Comparison of ENCODE assay signal across 23 cellular contexts in the genomic region with DNA sequence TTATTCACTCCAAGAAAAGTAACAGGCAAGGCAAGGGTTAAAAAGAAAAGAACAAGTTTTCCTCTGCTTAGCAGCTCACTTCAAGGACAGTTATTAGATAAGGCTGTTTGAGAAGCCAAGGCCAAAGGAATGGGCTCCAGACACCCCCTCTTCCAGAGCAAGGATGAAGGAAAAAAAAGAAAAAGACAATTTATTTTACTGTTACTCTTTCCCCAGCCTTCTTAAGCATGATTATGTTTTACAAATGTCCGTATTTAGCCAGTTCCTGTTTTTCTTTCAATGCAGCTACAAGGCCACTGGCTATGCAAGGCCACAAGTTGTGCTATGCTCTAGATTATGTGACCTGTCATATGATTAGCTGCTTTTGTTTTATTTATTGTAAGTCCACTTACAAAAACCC.
"Had no signal": no experiment of that assay in that cellular context is flagged by ENCODE, and none has a peak within 500 bp of the region (broad histone marks: within the 10 kb centered on the region; RNA-seq: fewer than 3 reads in every experiment).

No MANE protein-coding gene starts in this region.

- H3K27ac ChIP-seq: colonic mucosa, esophagus squamous epithelium, gastroesophageal sphincter, neural progenitor cell, right atrium auricular region, thoracic aorta had no signal

- H3K36me3 ChIP-seq: colonic mucosa, esophagus squamous epithelium, gastroesophageal sphincter, neural progenitor cell, ovary, right atrium auricular region, thoracic aorta had no signal

- H3K4me1 ChIP-seq: colonic mucosa, neural progenitor cell, right atrium auricular region had no signal

- H3K9me3 ChIP-seq: colonic mucosa, esophagus squamous epithelium, gastroesophageal sphincter, ovary, right atrium auricular region, thoracic aorta had no signal

- H3K9ac ChIP-seq: neural progenitor cell had no signal

- FAIRE-seq: kidney had no signal

- DNase-seq: colonic mucosa; dermis blood vessel endothelial cell; esophagus squamous epithelium; foreskin fibroblast; glutamatergic neuron; kidney; left cardiac atrium; left ventricle myocardium superior; mesenchymal stem cell; midbrain; nucleus accumbens; stimulated activated CD4-positive, alpha-beta T cell treated with anti-CD3 and anti-CD28 coated beads, Interleukin-2, amount 100 ng/mL, for 24 hours; stimulated activated CD4-positive, alpha-beta T cell treated with anti-CD3 and anti-CD28 coated beads, Interleukin-4, amount 100 ng/mL, for 4 hours; stimulated activated naive B cell treated with anti-CD40 and anti-IgM and Interleukin-4, amounts not matched to agents 10 μg/mL and 1 μg/mL and 100 μg/mL, for 72 hours; stimulated activated naive CD8-positive, alpha-beta T cell treated with anti-CD3 and anti-CD28 coated beads, Interleukin-15, amount 100 ng/mL, for 72 hours; trophoblast cell had no signal

- H3K4me3 ChIP-seq: colonic mucosa, esophagus squamous epithelium, gastroesophageal sphincter, lung, neural progenitor cell, ovary, right atrium auricular region, smooth muscle cell, thoracic aorta had no signal

- ATAC-seq: gastroesophageal sphincter; left ventricle myocardium superior; stimulated activated naive B cell treated with anti-CD40 and anti-IgM and Interleukin-4, amounts not matched to agents 10 μg/mL and 1 μg/mL and 100 μg/mL, for 72 hours had no signal

- H2AFZ ChIP-seq: neural progenitor cell had no signal

- H3K27me3 ChIP-seq: colonic mucosa, ovary had no signal

- H3K4me2 ChIP-seq: neural progenitor cell, smooth muscle cell had no signal
